ENCODE assay signal across 9 cellular contexts in genomic region chr4:1318488-1319213, GRCh38. TPM values are rescaled to one million over a fixed set of nuclear protein-coding genes. Genes with fewer than 3 reads are reported as not detected.
DNase-seq lines count a peak whose midpoint lies in the region; ATAC-seq, FAIRE-seq and TF ChIP-seq lines count a peak whose summit lies in the region.
"Had no signal": no experiment of that assay in that cellular context is flagged by ENCODE, and none has a peak within 500 bp of the region (broad histone marks: within the 10 kb centered on the region; RNA-seq: fewer than 3 reads in every experiment).

No MANE protein-coding gene starts in this region.

- peak; percentile 22 for DNase-seq in Right ventricle myocardium superior
- no peak for DNase-seq in left ventricle myocardium superior
- DNase-seq in heart right ventricle, result no peak
- no peak for DNase-seq in testis
- no peak for DNase-seq in DMS53 (lab: John Stamatoyannopoulos, UW)
- DNase-seq in T-helper 2 cell treated with Interferon-gamma antibody and Interleukin-4, amounts not matched to agents 5 μg/mL and 100 μg/mL, for 36 hours (ENCODE audit: low spot score), result no peak
- no peak for DNase-seq in RCC 7860 (ENCODE audit: low spot score)

- H3K27ac ChIP-seq in heart right ventricle, result no peak overlapping the region
- H3K27ac ChIP-seq in testis, result no peak overlapping the region

- H3K4me3 Mint-ChIP-seq in T-helper 2 cell treated with Interferon-gamma antibody and Interleukin-4, amounts not matched to agents 5 μg/mL and 100 μg/mL, for 36 hours, result no peak overlapping the region

- TF ChIP-seq POLR2A in testis (IDR thresholded peaks at IDR 0.05), result no peak

- ATAC-seq in Right ventricle myocardium superior (ENCODE audit: poor library complexity) (no peak), left ventricle myocardium superior (no peak), heart right ventricle (peak in 1 of 8 donors; percentile 35)

- intact Hi-C loops in Right ventricle myocardium superior (cut with DNase I), result no loop called here
- intact Hi-C loops in left ventricle myocardium superior (cut with micrococcal nuclease), result no loop called here
- intact Hi-C loops in heart right ventricle (cut with DNase I), result no loop called here
- intact Hi-C loops in testis (cut with DNase I; ENCODE audit: low total_unique reads), result no loop called here

- peaks cover 33% of the 10 kb centered on the region for H3K36me3 Mint-ChIP-seq in T-helper 2 cell treated with Interferon-gamma antibody and Interleukin-4, amounts not matched to agents 5 μg/mL and 100 μg/mL, for 36 hours (ENCODE audit: low read depth)

- H3K9me3 ChIP-seq in heart right ventricle (no peaks in the 10 kb centered on the region), testis (no peaks in the 10 kb centered on the region)

- H3K4me1 Mint-ChIP-seq in T-helper 2 cell treated with Interferon-gamma antibody and Interleukin-4, amounts not matched to agents 5 μg/mL and 100 μg/mL, for 36 hours (ENCODE audit: low read depth), result peaks cover 5% of the 10 kb centered on the region

- H3K36me3 ChIP-seq in heart right ventricle, result peaks cover 0 to 92% (median 53%) of the 10 kb centered on the region in 9 donors
- H3K36me3 ChIP-seq in testis (ENCODE audit: low read depth, missing control alignments), result no peaks in the 10 kb centered on the region

- H3K4me1 ChIP-seq in heart right ventricle (peaks cover 0 to 6% (median 0%) of the 10 kb centered on the region in 9 donors), testis (no peaks in the 10 kb centered on the region)

- H3K27me3 ChIP-seq in heart right ventricle, result no peaks in the 10 kb centered on the region
- H3K27me3 ChIP-seq in testis, result no peaks in the 10 kb centered on the region

- no peaks in the 10 kb centered on the region for H3K27me3 Mint-ChIP-seq in T-helper 2 cell treated with Interferon-gamma antibody and Interleukin-4, amounts not matched to agents 5 μg/mL and 100 μg/mL, for 36 hours (ENCODE audit: low read depth)

- FAIRE-seq in RCC 7860 (lab: Jason Lieb, UNC), result no peak

- WGBS in heart right ventricle, 2 donors, result 89 to 90% methylated on average over 18 of the region's 18 CpGs
- WGBS in testis, 2 donors, result 82 to 89% methylated on average over 17 to 18 of the region's 18 CpGs

- TF ChIP-seq CTCF in WI38 (IDR thresholded peaks at IDR 0.05; ENCODE audit: low read depth, low read length) (peak; percentile 25), heart right ventricle (IDR thresholded peaks at IDR 0.05) (peak in 7 of 9 donors; percentile 15 to 38 (median 26)), testis (IDR thresholded peaks at IDR 0.05) (peak in 2 of 3 experiments; percentile 5 to 10)

- no peaks in the 10 kb centered on the region for H3K9me3 Mint-ChIP-seq in T-helper 2 cell treated with Interferon-gamma antibody and Interleukin-4, amounts not matched to agents 5 μg/mL and 100 μg/mL, for 36 hours
- H3K9me3 Mint-ChIP-seq: activated T-helper 2 cell treated with anti-CD3 and anti-CD28 coated beads, Interferon-gamma antibody, Interleukin-2, Interleukin-4, amounts not matched to agents 10 μg/mL and 5 μg/mL and 100 μg/mL, durations not matched to agents 14 hours and 24 hours and 36 hours had no signal

- H3K4me3 ChIP-seq in WI38 (ENCODE audit: low read depth, low read length) (no peak overlapping the region), heart right ventricle (no peak overlapping the region), testis (no peak overlapping the region)

- no peak overlapping the region for H3K27ac Mint-ChIP-seq in T-helper 2 cell treated with Interferon-gamma antibody and Interleukin-4, amounts not matched to agents 5 μg/mL and 100 μg/mL, for 36 hours
- H3K27ac Mint-ChIP-seq: activated T-helper 2 cell treated with anti-CD3 and anti-CD28 coated beads, Interferon-gamma antibody, Interleukin-2, Interleukin-4, amounts not matched to agents 10 μg/mL and 5 μg/mL and 100 μg/mL, durations not matched to agents 14 hours and 24 hours and 36 hours had no signal

RNA-seq across cellular contexts. Expression of gene UVSSA, which starts 28.4 kb away (rescaled TPM):
- total RNA-seq in Right ventricle myocardium superior (6.7 TPM), left ventricle myocardium superior (5.9 TPM), heart right ventricle (1 to 10 TPM; 5.2 to 8.3 (median 6.6) TPM), testis (10 to 100 TPM; 71.5 to 94.6 TPM)
- polyA plus RNA-seq in heart right ventricle (10 to 100 TPM in 1 of 2 donors, 1 to 10 TPM in 1; 2.4 to 11.9 TPM), testis (ENCODE audit: insufficient read depth, low read depth, low replicate concordance) (35.8 TPM)

RNA-seq across cellular contexts. Expression of gene MAEA, which starts 29.0 kb away (rescaled TPM):
- 50.3 TPM for total RNA-seq in Right ventricle myocardium superior
- total RNA-seq in left ventricle myocardium superior, result 49.6 TPM
- 10 to 100 TPM; 39.1 to 72.8 (median 50.3) TPM for total RNA-seq in heart right ventricle
- 10 to 100 TPM; 43.2 to 55.7 TPM for polyA plus RNA-seq in heart right ventricle
- total RNA-seq in testis, result 100 to 1,000 TPM in 1 of 2 donors, 10 to 100 TPM in 1; 94.2 to 129 TPM
- polyA plus RNA-seq in testis (ENCODE audit: insufficient read depth, low read depth, low replicate concordance), result 71.2 TPM
